ENCODE assay signal across 10 cellular contexts in the genomic region with DNA sequence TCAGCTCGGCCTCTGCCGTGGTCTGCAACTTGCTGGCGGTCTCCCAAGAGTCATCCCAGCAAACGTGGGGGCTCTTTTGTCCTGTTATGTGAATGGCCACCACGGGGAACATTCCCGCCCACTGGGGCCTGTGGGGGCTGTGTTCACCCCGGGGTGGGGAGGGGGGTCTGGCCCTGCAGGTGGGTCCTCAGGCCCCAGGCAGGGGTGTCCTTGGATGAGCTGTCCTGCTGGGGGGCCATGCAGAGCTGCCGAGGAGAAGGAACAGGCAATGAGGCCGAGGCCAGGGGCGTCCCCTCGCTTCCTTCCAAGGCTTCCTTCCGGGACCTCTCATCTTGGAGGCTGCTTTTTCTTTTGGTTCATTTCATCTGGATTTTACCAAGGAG. TPM values are rescaled to one million over a fixed set of nuclear protein-coding genes. Genes with fewer than 3 reads are reported as not detected.
DNase-seq lines count a peak whose midpoint lies in the region; ATAC-seq and TF ChIP-seq lines count a peak whose summit lies in the region.
"Had no signal": no experiment of that assay in that cellular context is flagged by ENCODE, and none has a peak within 500 bp of the region (broad histone marks: within the 10 kb centered on the region; RNA-seq: fewer than 3 reads in every experiment).

No MANE protein-coding gene starts in this region.

- no peaks in the 10 kb centered on the region for H3K79me2 ChIP-seq in PC-3 (ENCODE audit: low read length)

- no peaks in the 10 kb centered on the region; the same call in 1 of the 2 replicates for H3K4me1 ChIP-seq in BLaER1
- peaks cover 15% of the 10 kb centered on the region for H3K4me1 ChIP-seq in PC-3 (ENCODE audit: insufficient read depth, low read length)
- peaks cover 7% of the 10 kb centered on the region for H3K4me1 ChIP-seq in psoas muscle

- no peak overlapping the region for H3K27ac Mint-ChIP-seq in endothelial cell (ENCODE audit: unreplicated experiment)

- no peaks in the 10 kb centered on the region for H3K27me3 ChIP-seq in BLaER1
- H3K27me3 ChIP-seq in PC-3 (ENCODE audit: low read length): no peaks in the 10 kb centered on the region
- H3K27me3 ChIP-seq in psoas muscle (ENCODE audit: insufficient read depth in 3 of 3, low read length in 2 of 3): no peaks in the 10 kb centered on the region
- H3K27me3 ChIP-seq: pancreas had no signal

- no TSS peak for BruUV-seq in PC-3 (replicated peaks; lab: Mats Ljungman, UMichigan)

- no peak overlapping the region for H3K4me3 Mint-ChIP-seq in endothelial cell (ENCODE audit: unreplicated experiment)

- ATAC-seq in PC-3: no peak
- no peak for ATAC-seq in psoas muscle
- ATAC-seq in GM21723 (IDR thresholded peaks at IDR 0.05; ENCODE audit: unreplicated experiment): no peak
- ATAC-seq in HG02981 (IDR thresholded peaks at IDR 0.05; ENCODE audit: unreplicated experiment): no peak

- H3K36me3 ChIP-seq in BLaER1 (no peaks in the 10 kb centered on the region), PC-3 (ENCODE audit: low read depth, low read length) (no peaks in the 10 kb centered on the region), psoas muscle (ENCODE audit: insufficient read depth in 1 of 2, low read depth in 1 of 2) (no peaks in the 10 kb centered on the region)
- H3K36me3 ChIP-seq: pancreas had no signal

- POLR2A ChIA-PET in PC-3 (lab: Charles Lee; ENCODE audit: unreplicated experiment): no interaction called here

- no peaks in the 10 kb centered on the region for H3K9me3 Mint-ChIP-seq in endothelial cell (ENCODE audit: unreplicated experiment)

- no peaks in the 10 kb centered on the region for H3K9me2 ChIP-seq in PC-3 (replicated peaks; ENCODE audit: low read length)

- H3K9me3 ChIP-seq in BLaER1 (no peaks in the 10 kb centered on the region), PC-3 (ENCODE audit: low read length) (no peaks in the 10 kb centered on the region), psoas muscle (no peaks in the 10 kb centered on the region)
- H3K9me3 ChIP-seq: pancreas had no signal

- H3K4me1 Mint-ChIP-seq in endothelial cell (ENCODE audit: unreplicated experiment): peaks cover 6% of the 10 kb centered on the region

- H4K20me1 ChIP-seq in BLaER1: no peaks in the 10 kb centered on the region
- no peaks in the 10 kb centered on the region for H4K20me1 ChIP-seq in PC-3 (ENCODE audit: low read length)

- 38 to 51% (median 43%) methylated on average over 12 of the region's 12 CpGs for WGBS in psoas muscle, 3 donors

- H3K4me3 ChIP-seq in BLaER1 (no peak overlapping the region), PC-3 (ENCODE audit: low read length) (no peak overlapping the region), fibroblast of the aortic adventitia (ENCODE audit: low read depth, low read length) (peak overlapping the region; percentile 10), psoas muscle (peak overlapping the region; percentile 33)
- H3K4me3 ChIP-seq: lung, pancreas had no signal

- TF ChIP-seq CTCF in PC-3 (conservative IDR thresholded peaks at IDR 0.05; ENCODE audit: low read depth, low read length): no peak
- no peak for TF ChIP-seq CTCF in fibroblast of the aortic adventitia (IDR thresholded peaks at IDR 0.05; ENCODE audit: insufficient read depth, low read length)
- no peak for TF ChIP-seq CTCF in psoas muscle (IDR thresholded peaks at IDR 0.05)
- TF ChIP-seq CTCF in endothelial cell (IDR thresholded peaks at IDR 0.05; ENCODE audit: unreplicated experiment): no peak

- CTCF ChIA-PET in PC-3 (lab: Charles Lee): interaction anchor here (0.5 to 1.1 kb wide), 3 partner anchors 272 to 580 kb away, joined by 3 to 5 read pairs (median 3); no protein-coding TSS in a partner anchor

- H3K4me2 ChIP-seq in BLaER1 (peak overlapping the region; percentile 58), PC-3 (ENCODE audit: low read length) (peak overlapping the region; percentile 87; the same call in 1 of the 2 replicates)

- DNase-seq in PC-3 (no peak), fibroblast of the aortic adventitia (ENCODE audit: low read depth) (no peak), psoas muscle (no peak), ureter (ENCODE audit: low spot score) (no peak), endothelial cell (ENCODE audit: low spot score) (no peak)

- no peaks in the 10 kb centered on the region for H3F3A ChIP-seq in PC-3 (ENCODE audit: low read length, unreplicated experiment)

- no peak overlapping the region for H3K9ac ChIP-seq in BLaER1
- no peak overlapping the region for H3K9ac ChIP-seq in PC-3 (ENCODE audit: low read length)

- intact Hi-C loops in PC-3 (cut with micrococcal nuclease) (loop anchor here (2.0 to 10.0 kb wide), 5 partner anchors 30 to 1458 kb away; no protein-coding TSS in a partner anchor), psoas muscle (cut with DNase I) (loop anchor here (2.0 to 10.0 kb wide), 3 partner anchors 272 to 1574 kb away; no protein-coding TSS in a partner anchor)

- H2AFZ ChIP-seq in PC-3 (ENCODE audit: low read length): peak overlapping the region; percentile 73; the same call in 1 of the 2 replicates

- H3K27me3 Mint-ChIP-seq in endothelial cell (ENCODE audit: unreplicated experiment): peaks cover 6% of the 10 kb centered on the region

- no peaks in the 10 kb centered on the region for H3K36me3 Mint-ChIP-seq in endothelial cell (ENCODE audit: low read depth, unreplicated experiment)

- H3K27ac ChIP-seq in BLaER1 (no peak overlapping the region), PC-3 (ENCODE audit: low read length) (no peak overlapping the region), psoas muscle (no peak overlapping the region)

RNA-seq across cellular contexts. Expression of a gene that starts 24.4 kb away (rescaled TPM):
- total RNA-seq in PC-3 (2014; rRNA removed): 61.5 and 73.2 TPM in 2 replicates
- total RNA-seq in fibroblast of the aortic adventitia (ENCODE audit: low replicate concordance): 29.7 and 110 TPM in 2 replicates
- 100 to 1,000 TPM in 2 of 4 donors, 10 to 100 TPM in 2; 74.5 to 112 (median 94.2) TPM for total RNA-seq in psoas muscle
- polyA plus RNA-seq in psoas muscle: 10 to 100 TPM; 51.0 to 79.3 (median 68.3) TPM
- 88.2 TPM for total RNA-seq in ureter
- total RNA-seq in endothelial cell (ENCODE audit: unreplicated experiment): 60.3 TPM

Comparison
In these comparisons a context has a peak if more than half of its experiments do, and no peak if none do; other contexts are left out.
1. H3K4me3 ChIP-seq: peak in fibroblast of the aortic adventitia (single experiment) and psoas muscle (single experiment); none in BLaER1 (single experiment) and PC-3 (single experiment).